Comparison of ENCODE assay signal across 8 cellular contexts in genomic region chr9:128723352-128723865, GRCh38. TPM values are rescaled to one million over a fixed set of nuclear protein-coding genes. Genes with fewer than 3 reads are reported as not detected.
A peak's percentile ranks its signal among the peaks of the same experiment; 100 is the strongest.
DNase-seq lines count a peak whose midpoint lies in the region; ATAC-seq and TF ChIP-seq lines count a peak whose summit lies in the region.

No MANE protein-coding gene starts in this region.

- H3K36me3 ChIP-seq in GM23338 (ENCODE audit: insufficient read depth) (no peaks in the 10 kb centered on the region), right atrium auricular region (no peaks in the 10 kb centered on the region), spleen (peaks cover 0 to 34% (median 23%) of the 10 kb centered on the region in 6 donors)

- H3F3A ChIP-seq in GM23338 (replicated peaks; ENCODE audit: low read depth): no peaks in the 10 kb centered on the region; the same call in 1 of the 2 replicates

- no peak for TF ChIP-seq POLR2A in spleen (IDR thresholded peaks at IDR 0.05)

- H3K4me3 ChIP-seq in GM23338 (peak overlapping the region; percentile 92), WI38 (ENCODE audit: low read depth, low read length) (peak overlapping the region; percentile 63), right atrium auricular region (peak overlapping the region; percentile 50 to 71), spleen (peak overlapping the region; percentile 55 to 91 (median 79))

- peak overlapping the region; percentile 92 for H3K4me3 Mint-ChIP-seq in GM23338

- intact Hi-C loops in spleen (cut with DNase I; ENCODE audit: low total_unique reads): no loop called here

- peak overlapping the region; percentile 64 for H3K27ac Mint-ChIP-seq in GM23338

- no peaks in the 10 kb centered on the region; the same call in 1 of the 2 replicates for H3K79me2 ChIP-seq in GM23338 (replicated peaks; ENCODE audit: insufficient read depth)

- TF ChIP-seq CTCF in GM23338 (conservative IDR thresholded peaks at IDR 0.05; ENCODE audit: low read depth in 2 of 2): no peak
- TF ChIP-seq CTCF in WI38 (IDR thresholded peaks at IDR 0.05; ENCODE audit: low read depth, low read length): no peak
- TF ChIP-seq CTCF in right atrium auricular region (IDR thresholded peaks at IDR 0.05): no peak
- no peak for TF ChIP-seq CTCF in spleen (IDR thresholded peaks at IDR 0.05 in 8 of 11, conservative IDR thresholded peaks at IDR 0.05 in 3 of 11)

- peaks cover 29% of the 10 kb centered on the region for H3K27me3 Mint-ChIP-seq in GM23338 (ENCODE audit: insufficient read depth, low read depth, poor library complexity)

- H3K9me3 ChIP-seq in right atrium auricular region (no peaks in the 10 kb centered on the region), spleen (no peaks in the 10 kb centered on the region)

- peak overlapping the region; percentile 32; the same call in 1 of the 2 replicates for H2AFZ ChIP-seq in GM23338

- peaks cover 18% of the 10 kb centered on the region for H3K4me1 Mint-ChIP-seq in GM23338

- H3K9me2 ChIP-seq in GM23338 (ENCODE audit: insufficient read depth): no peaks in the 10 kb centered on the region

- DNase-seq in GM23338 (ENCODE audit: low spot score) (no peak), right atrium auricular region (ENCODE audit: low spot score) (no peak), spleen (no peak), NCI-H1105 treated with DMSO at 0.1 percent for 48 hours (lab: John Stamatoyannopoulos, UW) (no peak)

- H3K27me3 ChIP-seq in GM23338 (ENCODE audit: insufficient read depth): no peaks in the 10 kb centered on the region
- no peaks in the 10 kb centered on the region for H3K27me3 ChIP-seq in right atrium auricular region
- H3K27me3 ChIP-seq in spleen (replicated peaks in 1 of 7): no peaks in the 10 kb centered on the region

- no peaks in the 10 kb centered on the region; the same call in 1 of the 2 replicates for H4K20me1 ChIP-seq in GM23338 (replicated peaks; ENCODE audit: insufficient read depth)

- no peaks in the 10 kb centered on the region; the same call in 2 of the 3 replicates for H3K9me3 Mint-ChIP-seq in GM23338

- ATAC-seq in GM23338 (no peak), GM19397 (IDR thresholded peaks at IDR 0.05; ENCODE audit: unreplicated experiment) (no peak), HG03521 (IDR thresholded peaks at IDR 0.05; ENCODE audit: unreplicated experiment) (no peak), HG02610 (IDR thresholded peaks at IDR 0.05; ENCODE audit: unreplicated experiment) (no peak)

- H3K4me2 ChIP-seq in GM23338: peak overlapping the region; percentile 97

- peaks cover 4% of the 10 kb centered on the region; the same call in 2 of the 3 replicates for H3K36me3 Mint-ChIP-seq in GM23338 (ENCODE audit: low read depth)

- no peak overlapping the region for H3K27ac ChIP-seq in GM23338 (ENCODE audit: low read depth)
- H3K27ac ChIP-seq in right atrium auricular region: peak overlapping the region; percentile 66 to 67
- H3K27ac ChIP-seq in spleen: peak overlapping the region; percentile 79 to 92 (median 86)

- WGBS in spleen, 5 donors: 31 to 41% (median 34%) methylated on average over 7 of the region's 7 CpGs

- peaks cover 3% of the 10 kb centered on the region for H3K4me1 ChIP-seq in GM23338 (ENCODE audit: insufficient read depth)
- H3K4me1 ChIP-seq in right atrium auricular region: peaks cover 0 to 22% of the 10 kb centered on the region in 2 donors
- H3K4me1 ChIP-seq in spleen: peaks cover 4 to 52% (median 29%) of the 10 kb centered on the region in 6 donors

TF ChIP-seq in GM23338, 12 proteins besides CTCF, POLR2A, EP300 and RAD21 (continues in another document):
- TF ChIP-seq ZNF462 (CRISPR knock-in tag; IDR thresholded peaks at IDR 0.05): no peak
- TF ChIP-seq JUNB (IDR thresholded peaks at IDR 0.05; ENCODE audit: unreplicated experiment): no peak
- no peak for TF ChIP-seq EZH2phosphoT487 (IDR thresholded peaks at IDR 0.05; ENCODE audit: unreplicated experiment)
- TF ChIP-seq ZNF114 (CRISPR knock-in tag; IDR thresholded peaks at IDR 0.05): no peak
- TF ChIP-seq ETS1 (IDR thresholded peaks at IDR 0.05): no peak

RNA-seq across cellular contexts. Expression of gene ZDHHC12, which starts 0.5 kb away (rescaled TPM):
- 54.1 and 57.9 TPM in 2 replicates for total RNA-seq in GM23338 (2014; rRNA removed; shearing (Covaris generic))
- polyA plus RNA-seq in GM23338 (2016; fragmentation: Nextera tagmentation; extraction: Ambion mirVana) (47.5 and 50.3 TPM in 2 replicates), spleen (10 to 100 TPM; 31.7 to 51.0 (median 41.5) TPM)
- total RNA-seq in right atrium auricular region (10 to 100 TPM; 22.8 to 24.4 TPM), spleen (10 to 100 TPM; 21.5 to 73.4 (median 24.4) TPM)

RNA-seq across cellular contexts. Expression of gene PKN3, which starts 21.1 kb away (rescaled TPM):
- 16.3 and 17.7 TPM in 2 replicates for total RNA-seq in GM23338 (2014; rRNA removed; shearing (Covaris generic))
- polyA plus RNA-seq in GM23338 (2016; fragmentation: Nextera tagmentation; extraction: Ambion mirVana) (6.2 and 6.7 TPM in 2 replicates), spleen (10 to 100 TPM in 1 of 3 donors, 1 to 10 TPM in 2; 4.1 to 15.1 (median 9.5) TPM)
- total RNA-seq in right atrium auricular region (1 to 10 TPM; 4.5 to 8.6 TPM), spleen (10 to 100 TPM in 4 of 7 donors, 1 to 10 TPM in 3; 5.6 to 18.5 (median 10.0) TPM)

RNA-seq across cellular contexts. Expression of gene SET, which starts 34.4 kb away (rescaled TPM):
- total RNA-seq in GM23338 (2014; rRNA removed; shearing (Covaris generic)): 949 and 964 TPM in 2 replicates
- 1,113 and 1,261 TPM in 2 replicates for polyA plus RNA-seq in GM23338 (2016; fragmentation: Nextera tagmentation; extraction: Ambion mirVana)
- 100 to 1,000 TPM; 104 to 125 TPM for total RNA-seq in right atrium auricular region
- 100 to 1,000 TPM; 140 to 251 (median 216) TPM for total RNA-seq in spleen
- 100 to 1,000 TPM; 127 to 159 (median 158) TPM for polyA plus RNA-seq in spleen

RNA-seq across cellular contexts. Expression of gene ZER1, which starts 48.3 kb away (rescaled TPM):
- total RNA-seq in GM23338 (2014; rRNA removed; shearing (Covaris generic)): 14.4 and 23.9 TPM in 2 replicates
- polyA plus RNA-seq in GM23338 (2016; fragmentation: Nextera tagmentation; extraction: Ambion mirVana): 6.5 and 7.0 TPM in 2 replicates
- total RNA-seq in right atrium auricular region: 10 to 100 TPM; 61.6 to 72.6 TPM
- total RNA-seq in spleen: 10 to 100 TPM; 27.8 to 65.5 (median 38.0) TPM
- polyA plus RNA-seq in spleen: 10 to 100 TPM; 10.5 to 17.1 (median 13.1) TPM
